29 cellular contexts compared by ENCODE assay signal in the genomic region with DNA sequence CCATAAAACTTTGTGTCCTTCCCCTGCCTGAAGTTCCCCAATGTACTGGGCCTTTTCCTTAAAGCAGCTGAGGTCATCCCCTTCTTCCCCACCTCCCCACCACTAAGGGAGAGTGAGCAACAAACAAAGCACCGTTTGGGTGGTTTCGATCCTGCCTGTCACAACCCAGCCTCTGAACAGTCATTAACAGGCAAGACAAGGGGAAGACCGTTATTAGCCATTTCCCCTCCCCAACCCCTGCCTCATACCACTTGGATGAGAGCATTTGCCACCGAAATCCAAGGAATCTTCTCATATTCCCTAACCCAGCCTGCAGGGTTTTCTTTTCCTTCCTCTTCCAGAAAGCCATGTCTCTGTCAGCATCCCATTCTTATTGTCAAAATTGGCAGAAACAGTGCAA.
DNase-seq lines count a peak whose midpoint lies in the region; ATAC-seq, FAIRE-seq and TF ChIP-seq lines count a peak whose summit lies in the region.
"Had no signal": no experiment of that assay in that cellular context is flagged by ENCODE, and none has a peak within 500 bp of the region (broad histone marks: within the 10 kb centered on the region; RNA-seq: fewer than 3 reads in every experiment).

No MANE protein-coding gene starts in this region.

- no peak overlapping the region for H3K4me3 ChIP-seq in mammary epithelial cell (replicated peaks in 1 of 3; ENCODE audit: insufficient read depth in 1 of 3, low read depth in 2 of 3, low read length in 3 of 3)
- no peak overlapping the region for H3K4me3 ChIP-seq in breast epithelium
- H3K4me3 ChIP-seq in astrocyte (ENCODE audit: insufficient read depth, low read depth, low read length): no peak overlapping the region
- H3K4me3 ChIP-seq: gastroesophageal sphincter, lung, stomach, tibial nerve had no signal

- H3K4me2 ChIP-seq in mammary epithelial cell (ENCODE audit: insufficient read depth, low read depth, low read length): no peak overlapping the region
- H3K4me2 ChIP-seq in astrocyte (ENCODE audit: low read length): peak overlapping the region; percentile 39

- DNase-seq in mammary epithelial cell (peak; percentile 1), breast epithelium (ENCODE audit: low spot score in 2 of 2) (no peak), astrocyte (ENCODE audit: low read depth) (peak; percentile 69), iris pigment epithelial cell (ENCODE audit: low read depth) (peak; percentile 11), activated T-cell treated with anti-CD3 and anti-CD28 coated beads for 4 hours (no peak), GM19240 (ENCODE audit: insufficient read length, low spot score) (no peak), CD1c-positive myeloid dendritic cell (ENCODE audit: extremely low spot score) (no peak)
- no peak for DNase-seq in activated T-cell treated with anti-CD3 and anti-CD28 coated beads, Interleukin-2, amount 50 U/mL, for 4 hours
- DNase-seq: 8988T; activated CD4-positive, alpha-beta T cell treated with anti-CD3 and anti-CD28 coated beads for 48 hours; activated naive CD4-positive, alpha-beta T cell treated with anti-CD3 and anti-CD28 coated beads for 36 hours; amygdala; DMS79; kidney; NCI-H2029 treated with DMSO at 0.1 percent for 48 hours; NCI-H2227 treated with DMSO at 0.1 percent for 48 hours; NCI-H69; stimulated activated CD8-positive, alpha-beta memory T cell treated with anti-CD3 and anti-CD28 coated beads, Interleukin-4, amount 100 ng/mL, for 48 hours; stomach; T-helper 2 cell had no signal

- H2AFZ ChIP-seq in mammary epithelial cell (ENCODE audit: low read depth, low read length): no peak overlapping the region
- peak overlapping the region; percentile 60 for H2AFZ ChIP-seq in astrocyte (ENCODE audit: low read depth, low read length)

- H3K9ac ChIP-seq in mammary epithelial cell (ENCODE audit: insufficient read depth, low read length) (no peak overlapping the region), astrocyte (ENCODE audit: low read length) (no peak overlapping the region)

- BruUV-seq in mammary epithelial cell (replicated peaks; lab: Mats Ljungman, UMichigan): no TSS peak

- intact Hi-C loops in mammary epithelial cell (cut with micrococcal nuclease): no loop called here
- intact Hi-C loops in breast epithelium (cut with DNase I; ENCODE audit: low total_unique reads): no loop called here

- TF ChIP-seq CTCF in mammary epithelial cell (conservative IDR thresholded peaks at IDR 0.05 in 1 of 2, IDR thresholded peaks at IDR 0.05 in 1 of 2; ENCODE audit: extremely low read depth in 1 of 2, insufficient read depth in 1 of 2, low read depth in 1 of 2, low read length in 2 of 2) (no peak), breast epithelium (IDR thresholded peaks at IDR 0.05) (no peak), astrocyte (IDR thresholded peaks at IDR 0.05; ENCODE audit: insufficient read depth, low read depth, low read length) (no peak)

- TF ChIP-seq POLR2A in breast epithelium (IDR thresholded peaks at IDR 0.05): no peak

- ATAC-seq in activated T-cell treated with anti-CD3 and anti-CD28 coated beads, Interleukin-2, amount 50 U/mL, for 4 hours: no peak
- ATAC-seq: gastroesophageal sphincter, HepG2 had no signal

- H3K79me2 ChIP-seq in mammary epithelial cell (ENCODE audit: insufficient read depth, low read length) (no peaks in the 10 kb centered on the region), astrocyte (ENCODE audit: insufficient read depth, low read length) (no peaks in the 10 kb centered on the region)

- H3K27me3 ChIP-seq in mammary epithelial cell (ENCODE audit: insufficient read depth, low read length) (no peaks in the 10 kb centered on the region), breast epithelium (no peaks in the 10 kb centered on the region), astrocyte (ENCODE audit: insufficient read depth, low read length) (no peaks in the 10 kb centered on the region)
- H3K27me3 ChIP-seq: gastroesophageal sphincter, neutrophil, stomach, tibial nerve had no signal

- H3K36me3 ChIP-seq in mammary epithelial cell (ENCODE audit: insufficient read depth, low read length): no peaks in the 10 kb centered on the region
- H3K36me3 ChIP-seq in breast epithelium: no peaks in the 10 kb centered on the region
- no peaks in the 10 kb centered on the region for H3K36me3 ChIP-seq in astrocyte (ENCODE audit: insufficient read depth, low read length)
- H3K36me3 ChIP-seq: gastroesophageal sphincter, neutrophil, stomach had no signal

- peaks cover 5% of the 10 kb centered on the region for H3K36me3 Mint-ChIP-seq in astrocyte (ENCODE audit: low read depth, unreplicated experiment)
- peaks cover 5% of the 10 kb centered on the region for H3K36me3 Mint-ChIP-seq in activated T-cell treated with anti-CD3 and anti-CD28 coated beads, Interleukin-2, amount 50 U/mL, for 4 hours (ENCODE audit: insufficient read depth)

- dilution Hi-C loops in mammary epithelial cell (cut with HindIII; ENCODE audit: low sequenced_read_pairs): no loop called here

- no peak overlapping the region for H3K4me3 Mint-ChIP-seq in astrocyte (ENCODE audit: unreplicated experiment)
- no peak overlapping the region for H3K4me3 Mint-ChIP-seq in activated T-cell treated with anti-CD3 and anti-CD28 coated beads, Interleukin-2, amount 50 U/mL, for 4 hours
- H3K4me3 Mint-ChIP-seq: activated naive CD4-positive, alpha-beta T cell treated with anti-CD3 and anti-CD28 coated beads for 36 hours; B cell had no signal

- H4K20me1 ChIP-seq in mammary epithelial cell (ENCODE audit: insufficient read depth, low read length): no peaks in the 10 kb centered on the region
- H4K20me1 ChIP-seq in astrocyte (ENCODE audit: insufficient read depth, low read length): no peaks in the 10 kb centered on the region

- peaks cover 18% of the 10 kb centered on the region for H3K4me1 Mint-ChIP-seq in astrocyte (ENCODE audit: low read depth, unreplicated experiment)
- no peaks in the 10 kb centered on the region for H3K4me1 Mint-ChIP-seq in activated T-cell treated with anti-CD3 and anti-CD28 coated beads, Interleukin-2, amount 50 U/mL, for 4 hours (ENCODE audit: low read depth)
- H3K4me1 Mint-ChIP-seq: B cell had no signal

- peak overlapping the region; percentile 87 for H3K27ac Mint-ChIP-seq in astrocyte (ENCODE audit: unreplicated experiment)
- H3K27ac Mint-ChIP-seq: activated naive CD4-positive, alpha-beta T cell treated with anti-CD3 and anti-CD28 coated beads for 36 hours; B cell had no signal

- in situ Hi-C loops in mammary epithelial cell (cut with MboI; ENCODE audit: low sequenced_read_pairs in 2 of 2): no loop called here

- CTCF ChIA-PET in mammary epithelial cell (lab: Charles Lee; ENCODE audit: low non-redundant PET): no interaction called here

- H3K9me3 Mint-ChIP-seq in astrocyte (ENCODE audit: unreplicated experiment): peaks cover 22% of the 10 kb centered on the region
- peaks cover 26% of the 10 kb centered on the region for H3K9me3 Mint-ChIP-seq in activated T-cell treated with anti-CD3 and anti-CD28 coated beads, Interleukin-2, amount 50 U/mL, for 4 hours

- WGBS in mammary epithelial cell (ENCODE audit: low coverage, missing lambda C conversion rate): 35% methylated on average over 4 of the region's 4 CpGs

- H3K9me3 ChIP-seq in mammary epithelial cell (replicated peaks; ENCODE audit: insufficient read depth, low read length) (no peaks in the 10 kb centered on the region), breast epithelium (peaks cover 0 to 10% of the 10 kb centered on the region in 2 donors), astrocyte (ENCODE audit: insufficient read depth, low read depth, low read length) (no peaks in the 10 kb centered on the region)
- H3K9me3 ChIP-seq: neutrophil had no signal

- no peaks in the 10 kb centered on the region for H3K27me3 Mint-ChIP-seq in astrocyte (ENCODE audit: low read depth, unreplicated experiment)
- no peaks in the 10 kb centered on the region for H3K27me3 Mint-ChIP-seq in activated T-cell treated with anti-CD3 and anti-CD28 coated beads, Interleukin-2, amount 50 U/mL, for 4 hours (ENCODE audit: low read depth)

- no peaks in the 10 kb centered on the region for H3K4me1 ChIP-seq in mammary epithelial cell (ENCODE audit: insufficient read depth, low read length)
- no peaks in the 10 kb centered on the region for H3K4me1 ChIP-seq in breast epithelium
- peaks cover 9% of the 10 kb centered on the region for H3K4me1 ChIP-seq in astrocyte (ENCODE audit: insufficient read depth, low read length)
- H3K4me1 ChIP-seq: gastroesophageal sphincter, stomach, tibial nerve had no signal

- no peak for FAIRE-seq in astrocyte (lab: Jason Lieb, UNC)
- FAIRE-seq: GM12891, H54, HepG2, kidney, RCC 7860 had no signal

- H3K27ac ChIP-seq in mammary epithelial cell (ENCODE audit: insufficient read depth, low read depth, low read length) (no peak overlapping the region), breast epithelium (no peak overlapping the region), astrocyte (ENCODE audit: low read depth, low read length) (peak overlapping the region; percentile 8)
- H3K27ac ChIP-seq: gastroesophageal sphincter, neutrophil, stomach, tibial nerve had no signal

Comparison
In these comparisons a context has a peak if more than half of its experiments do, and no peak if none do; other contexts are left out.
1. DNase-seq: peak in mammary epithelial cell (single experiment), astrocyte (single experiment) and iris pigment epithelial cell (single experiment); none in breast epithelium (0 of 2), activated T-cell treated with anti-CD3 and anti-CD28 coated beads for 4 hours (single experiment), activated T-cell treated with anti-CD3 and anti-CD28 coated beads, Interleukin-2, amount 50 U/mL, for 4 hours (single experiment), GM19240 (single experiment) and CD1c-positive myeloid dendritic cell (single experiment).